In the genomic region with DNA sequence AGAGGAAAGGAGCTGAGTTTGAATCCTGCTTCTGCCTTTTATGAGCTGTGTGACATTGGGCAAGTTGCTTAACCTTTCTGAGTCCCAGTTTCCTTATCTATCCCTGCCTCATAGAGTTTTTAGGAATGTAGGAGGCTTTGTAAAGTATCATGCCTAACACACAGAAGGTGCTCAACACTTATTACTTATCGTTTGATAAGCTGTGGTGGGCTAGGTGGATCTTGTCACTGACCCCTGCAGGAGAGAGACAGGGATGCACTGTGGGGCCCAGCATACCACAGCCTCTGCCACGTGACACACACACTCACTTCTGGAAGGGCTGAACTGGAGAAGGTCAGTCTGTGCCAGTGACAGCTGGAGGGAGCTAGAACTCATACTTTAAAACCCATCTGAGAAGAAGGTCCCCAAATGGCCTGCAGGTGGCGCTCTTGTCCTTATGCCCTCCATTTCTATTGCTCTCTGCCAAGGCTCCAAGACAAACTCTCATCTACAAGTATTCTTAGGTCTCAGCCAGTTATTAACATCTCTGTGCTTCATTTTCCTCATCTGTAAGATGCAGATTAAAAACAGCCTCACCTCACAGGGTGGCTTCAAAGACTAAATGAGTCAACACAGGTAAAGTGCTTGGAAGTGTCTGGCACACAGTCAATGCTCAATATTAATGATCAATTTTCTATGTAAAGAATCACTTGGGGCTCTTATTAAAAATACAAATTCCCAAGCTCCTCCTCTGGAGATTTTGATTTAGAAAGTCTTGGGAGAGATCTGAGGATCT, we compare ENCODE assay signal across 8 cellular contexts. TPM values are rescaled to one million over a fixed set of nuclear protein-coding genes. Genes with fewer than 3 reads are reported as not detected.
DNase-seq lines count a peak whose midpoint lies in the region; ATAC-seq and TF ChIP-seq lines count a peak whose summit lies in the region.

No MANE protein-coding gene starts in this region.

- peak; percentile 89 for TF ChIP-seq CTCF in BJ (IDR thresholded peaks at IDR 0.05; ENCODE audit: insufficient read depth, low read depth, low read length)
- TF ChIP-seq CTCF in activated B cell treated with CpG ODN at 0.5 μM for 24 hours (IDR thresholded peaks at IDR 0.05): no peak

- H3K27me3 Mint-ChIP-seq in activated B cell treated with CpG ODN at 0.5 μM for 24 hours: no peaks in the 10 kb centered on the region

- no peak overlapping the region for H3K27ac Mint-ChIP-seq in activated B cell treated with CpG ODN at 0.5 μM for 24 hours

- H3K4me1 Mint-ChIP-seq in activated B cell treated with CpG ODN at 0.5 μM for 24 hours: no peaks in the 10 kb centered on the region

- intact Hi-C loops in activated B cell treated with CpG ODN at 0.5 μM for 24 hours (cut with micrococcal nuclease): loop anchor here (1.0 to 2.0 kb wide), 4 partner anchors 58 to 81 kb away; a partner anchor contains a TSS

- peak; percentile 59 for DNase-seq in BJ (ENCODE audit: low read depth)
- peak; percentile 70 for DNase-seq in NCI-H2196 treated with DMSO at 0.1 percent for 48 hours (lab: John Stamatoyannopoulos, UW; ENCODE audit: unreplicated experiment)
- peak; percentile 28 for DNase-seq in activated B cell treated with CpG ODN at 0.5 μM for 24 hours
- DNase-seq in ecto neural progenitor cell (ENCODE audit: low spot score): peak; percentile 87
- DNase-seq in medulla oblongata (ENCODE audit: extremely low spot score): peak; percentile 77
- peak; percentile 38 for DNase-seq in stimulated activated CD8-positive, alpha-beta memory T cell treated with anti-CD3 and anti-CD28 coated beads, Interleukin-7, amount 100 ng/mL, for 24 hours (ENCODE audit: low read depth)

- H3K27me3 ChIP-seq in BJ (ENCODE audit: control insufficient read depth, insufficient read depth, low read length): no peaks in the 10 kb centered on the region

- no peaks in the 10 kb centered on the region for H3K36me3 Mint-ChIP-seq in activated B cell treated with CpG ODN at 0.5 μM for 24 hours (ENCODE audit: low read depth)

- POLR2A ChIA-PET in BJ (lab: Charles Lee): interaction anchor here (0.6 kb wide), 1 partner anchor 122 kb away, joined by 3 read pairs; no protein-coding TSS in a partner anchor
- POLR2A ChIA-PET in activated B cell treated with CpG ODN at 0.5 μM for 24 hours (lab: Charles Lee): no interaction called here

- H3K36me3 ChIP-seq in BJ (ENCODE audit: control insufficient read depth, insufficient read depth, low read length): peaks cover 67% of the 10 kb centered on the region

- ATAC-seq in GM18867 (IDR thresholded peaks at IDR 0.05; ENCODE audit: unreplicated experiment) (peak; percentile 89), HG03103 (IDR thresholded peaks at IDR 0.05; ENCODE audit: low read depth, unreplicated experiment) (peak; percentile 90), activated B cell treated with CpG ODN at 0.5 μM for 24 hours (ENCODE audit: low read depth) (peak; percentile 70)

- H3K4me3 Mint-ChIP-seq in activated B cell treated with CpG ODN at 0.5 μM for 24 hours: no peak overlapping the region

- no peak overlapping the region for H3K4me3 ChIP-seq in BJ (ENCODE audit: low read depth, low read length)

- CTCF ChIA-PET in BJ (lab: Yijun Ruan, JAX): interaction anchor here (0.5 to 7.6 kb wide), 23 partner anchors 9 to 322 kb away, joined by 3 to 104 read pairs (median 4); no protein-coding TSS in a partner anchor
- CTCF ChIA-PET in activated B cell treated with CpG ODN at 0.5 μM for 24 hours (lab: Charles Lee): interaction anchor here (1.0 to 2.5 kb wide), 9 partner anchors 8 to 81 kb away, joined by 3 to 11 read pairs (median 5); no protein-coding TSS in a partner anchor

- no peaks in the 10 kb centered on the region for H3K9me3 Mint-ChIP-seq in activated B cell treated with CpG ODN at 0.5 μM for 24 hours

RNA-seq across cellular contexts. Expression of a gene that starts 57.5 kb away (rescaled TPM):
- 29.8 and 52.7 TPM in 2 replicates for polyA plus RNA-seq in BJ (2011; rRNA removed)
- polyA minus RNA-seq in BJ (2011; rRNA and poly(A)+ RNA removed): 29.9 and 31.9 TPM in 2 replicates
- 31.9 and 32.9 TPM in 2 replicates for total RNA-seq in activated B cell treated with CpG ODN at 0.5 μM for 24 hours

Comparison
In these comparisons a context has a peak if more than half of its experiments do, and no peak if none do; other contexts are left out.
1. DNase-seq: peak in every context shown above with its lines; median percentile 87 in ecto neural progenitor cell; 77 in medulla oblongata; 70 in NCI-H2196 treated with DMSO at 0.1 percent for 48 hours; 59 in BJ; 38 in stimulated activated CD8-positive, alpha-beta memory T cell treated with anti-CD3 and anti-CD28 coated beads, Interleukin-7, amount 100 ng/mL, for 24 hours; 28 in activated B cell treated with CpG ODN at 0.5 μM for 24 hours.